22 cellular contexts compared by ENCODE assay signal in the genomic region with DNA sequence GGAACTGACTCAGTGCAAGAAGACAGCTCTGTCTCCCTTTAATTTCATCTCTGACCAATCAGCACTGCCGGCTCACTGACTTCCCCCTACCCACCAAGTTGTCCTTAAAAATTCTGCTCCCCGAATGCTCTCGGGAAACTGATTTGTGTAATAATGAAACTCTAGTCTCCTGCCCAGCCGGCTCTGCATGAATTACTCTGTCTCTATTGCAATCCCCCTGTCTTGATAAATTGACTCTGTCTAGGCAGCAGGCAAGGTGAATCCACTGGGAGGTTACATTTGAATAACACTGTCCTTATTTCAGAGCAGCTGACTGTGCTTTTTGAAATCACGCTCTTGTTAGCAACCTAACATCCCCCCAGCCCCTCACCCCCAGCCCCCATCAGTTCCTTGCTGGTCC. TPM values are rescaled to one million over a fixed set of nuclear protein-coding genes. Genes with fewer than 3 reads are reported as not detected.
DNase-seq lines count a peak whose midpoint lies in the region; ATAC-seq and TF ChIP-seq lines count a peak whose summit lies in the region.
"Had no signal": no experiment of that assay in that cellular context is flagged by ENCODE, and none has a peak within 500 bp of the region (broad histone marks: within the 10 kb centered on the region; RNA-seq: fewer than 3 reads in every experiment).

No MANE protein-coding gene starts in this region.

- DNase-seq in A172 (ENCODE audit: low spot score) (peak; percentile 9), H7 (peak; percentile 51), WTC11 (ENCODE audit: low spot score) (no peak), NCI-H510A (lab: John Stamatoyannopoulos, UW) (no peak), T-helper 1 cell (no peak)
- DNase-seq: 8988T; Calu3; CD8-positive, alpha-beta T cell; DMS 273 treated with DMSO at 0.1 percent for 48 hours; DMS53; DND-41; EL; HFFc6; IMR-90 had no signal

- TF ChIP-seq CTCF in WTC11 (IDR thresholded peaks at IDR 0.05) = no peak

- H3K27me3 ChIP-seq in H7 (ENCODE audit: control insufficient read depth, insufficient read depth, low read length) = no peaks in the 10 kb centered on the region
- no peaks in the 10 kb centered on the region for H3K27me3 ChIP-seq in iPS-20b (ENCODE audit: insufficient read depth, low read length)
- H3K27me3 ChIP-seq: BLaER1 treated with 17β-estradiol and CSF1 and Interleukin-3, amounts not matched to agents 10 nM and 100 nM had no signal

- POLR2A ChIA-PET in WTC11 (lab: Charles Lee) = no interaction called here

- H3K9me3 Mint-ChIP-seq in WTC11 = peaks cover 49% of the 10 kb centered on the region

- CTCF ChIA-PET in WTC11 (lab: Charles Lee) = no interaction called here

- H3K9me3 ChIP-seq in iPS-20b (ENCODE audit: insufficient read depth, low read depth, low read length) = peaks cover 17% of the 10 kb centered on the region

- H3K27me3 Mint-ChIP-seq in WTC11 (ENCODE audit: low read depth) = peaks cover 8% of the 10 kb centered on the region; the same call in 1 of the 2 replicates

- H3K36me3 ChIP-seq in H7 (replicated peaks; ENCODE audit: control insufficient read depth, insufficient read depth, low read length) = no peaks in the 10 kb centered on the region
- no peaks in the 10 kb centered on the region for H3K36me3 ChIP-seq in iPS-20b (ENCODE audit: insufficient read depth, low read depth, low read length)

- peaks cover 7% of the 10 kb centered on the region for H3K4me1 Mint-ChIP-seq in WTC11
- H3K4me1 Mint-ChIP-seq: B cell had no signal

- H3K4me1 ChIP-seq in iPS-20b (ENCODE audit: insufficient read depth, low read length) = peaks cover 8% of the 10 kb centered on the region; the same call in 1 of the 2 replicates

- no peak overlapping the region for H3K9ac ChIP-seq in iPS-20b (ENCODE audit: low read depth, low read length)
- H3K9ac ChIP-seq: BLaER1 treated with 17β-estradiol and CSF1 and Interleukin-3, amounts not matched to agents 10 nM and 100 nM had no signal

- peak; percentile 86 for ATAC-seq in WTC11
- no peak for ATAC-seq in HG02642 (IDR thresholded peaks at IDR 0.05; ENCODE audit: poor library complexity, unreplicated experiment)
- no peak for ATAC-seq in HG02938 (IDR thresholded peaks at IDR 0.05; ENCODE audit: unreplicated experiment)
- ATAC-seq: CD8-positive, alpha-beta T cell; GM12878; HCT116; K562 had no signal

- H3K27ac ChIP-seq in iPS-20b (ENCODE audit: low read length) = no peak overlapping the region
- H3K27ac ChIP-seq: BLaER1 treated with 17β-estradiol and CSF1 and Interleukin-3, amounts not matched to agents 10 nM and 100 nM had no signal

- peaks cover 41% of the 10 kb centered on the region for H3K36me3 Mint-ChIP-seq in WTC11
- H3K36me3 Mint-ChIP-seq: CD8-positive, alpha-beta T cell had no signal

- H3K27ac Mint-ChIP-seq in WTC11 = no peak overlapping the region
- H3K27ac Mint-ChIP-seq: B cell; CD8-positive, alpha-beta T cell; HFFc6 had no signal

- H3K4me3 Mint-ChIP-seq in WTC11 = no peak overlapping the region
- H3K4me3 Mint-ChIP-seq: B cell; CD8-positive, alpha-beta T cell; HFFc6 had no signal

- no peak overlapping the region for H3K4me3 ChIP-seq in H7 (ENCODE audit: insufficient read depth, low read depth, low read length)
- 0 out of 2 replicates have a peak overlapping the region, but pooled peaks have one; percentile 33 for H3K4me3 ChIP-seq in iPS-20b (ENCODE audit: low read length)
- H3K4me3 ChIP-seq: BLaER1 treated with 17β-estradiol and CSF1 and Interleukin-3, amounts not matched to agents 10 nM and 100 nM; GM12878; K562 had no signal

TF ChIP-seq in WTC11, 78 proteins besides CTCF, POLR2A, EP300 and RAD21:
- TF ChIP-seq JUN (CRISPR knock-in tag; IDR thresholded peaks at IDR 0.05) (no peak), ZNF232 (CRISPR knock-in tag; IDR thresholded peaks at IDR 0.05) (no peak), ZNF263 (CRISPR knock-in tag; IDR thresholded peaks at IDR 0.05; ENCODE audit: low read depth) (no peak), ZBTB21 (CRISPR knock-in tag; IDR thresholded peaks at IDR 0.05; ENCODE audit: borderline replicate concordance) (no peak)
- TF ChIP-seq, protein P1, sequence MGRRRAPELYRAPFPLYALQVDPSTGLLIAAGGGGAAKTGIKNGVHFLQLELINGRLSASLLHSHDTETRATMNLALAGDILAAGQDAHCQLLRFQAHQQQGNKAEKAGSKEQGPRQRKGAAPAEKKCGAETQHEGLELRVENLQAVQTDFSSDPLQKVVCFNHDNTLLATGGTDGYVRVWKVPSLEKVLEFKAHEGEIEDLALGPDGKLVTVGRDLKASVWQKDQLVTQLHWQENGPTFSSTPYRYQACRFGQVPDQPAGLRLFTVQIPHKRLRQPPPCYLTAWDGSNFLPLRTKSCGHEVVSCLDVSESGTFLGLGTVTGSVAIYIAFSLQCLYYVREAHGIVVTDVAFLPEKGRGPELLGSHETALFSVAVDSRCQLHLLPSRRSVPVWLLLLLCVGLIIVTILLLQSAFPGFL (CRISPR knock-in tag; IDR thresholded peaks at IDR 0.05; ENCODE audit: borderline replicate concordance) = no peak

RNA-seq across cellular contexts. Expression of a gene that starts 26.4 kb away (rescaled TPM):
- 2.3 and 15.1 TPM in 2 replicates for total RNA-seq in A172 (2014; rRNA removed; shearing (Covaris generic))
- total RNA-seq in H7 (2014; rRNA removed; shearing (Covaris generic)) = 9.1 and 12.0 TPM in 2 replicates
- total RNA-seq in WTC11 (2021) = 19.9 to 23.4 TPM (median 20.6 TPM) in 3 replicates

Comparison
In these comparisons a context has a peak if more than half of its experiments do, and no peak if none do; other contexts are left out.
1. DNase-seq: peak in A172 (single experiment) and H7 (single experiment); none in WTC11 (single experiment), NCI-H510A (single experiment) and T-helper 1 cell (0 of 5).